In genomic region chr2:17800219-17800618, GRCh38 we compare ENCODE assay signal across 1 cellular context.
TF ChIP-seq lines count a peak whose summit lies in the region.

No MANE protein-coding gene starts in this region.

TF ChIP-seq in GM23338, 12 proteins besides CTCF, POLR2A, EP300 and RAD21:
- TF ChIP-seq JUNB (IDR thresholded peaks at IDR 0.05; ENCODE audit: unreplicated experiment) (no peak), EZH2phosphoT487 (IDR thresholded peaks at IDR 0.05; ENCODE audit: unreplicated experiment) (no peak), STAT1 (IDR thresholded peaks at IDR 0.05; ENCODE audit: unreplicated experiment) (no peak), ZNF114 (CRISPR knock-in tag; IDR thresholded peaks at IDR 0.05) (no peak), NANOG (IDR thresholded peaks at IDR 0.05; ENCODE audit: borderline replicate concordance) (no peak), REST (IDR thresholded peaks at IDR 0.05; ENCODE audit: unreplicated experiment) (no peak), ZNF331 (CRISPR knock-in tag; IDR thresholded peaks at IDR 0.05; ENCODE audit: low read depth) (no peak), EZH2 (IDR thresholded peaks at IDR 0.05; ENCODE audit: low read depth, unreplicated experiment) (no peak), CREB1 (CRISPR knock-in tag; IDR thresholded peaks at IDR 0.05; ENCODE audit: low read depth) (no peak), POLR2AphosphoS5 (IDR thresholded peaks at IDR 0.05; ENCODE audit: low read depth) (no peak), ETS1 (IDR thresholded peaks at IDR 0.05) (no peak), ZNF462 (CRISPR knock-in tag; IDR thresholded peaks at IDR 0.05) (no peak)
TF ChIP-seq in GM23338: peak in this region for 0.
